ENCODE assay signal across 12 cellular contexts in genomic region chr21:16418663-16419062, GRCh38.
A peak's percentile ranks its signal among the peaks of the same experiment; 100 is the strongest.
DNase-seq lines count a peak whose midpoint lies in the region; FAIRE-seq and TF ChIP-seq lines count a peak whose summit lies in the region.
"Had no signal": no experiment of that assay in that cellular context is flagged by ENCODE, and none has a peak within 500 bp of the region (broad histone marks: within the 10 kb centered on the region; RNA-seq: fewer than 3 reads in every experiment).

No MANE protein-coding gene starts in this region.

- no peak overlapping the region for H3K56ac ChIP-seq in H1 (replicated peaks; ENCODE audit: insufficient read length, low read depth, low read length)

- no peak overlapping the region for H3K4me3 ChIP-seq in cardiac muscle cell
- no peak overlapping the region for H3K4me3 ChIP-seq in H1 (ENCODE audit: extremely low read depth in 1 of 4, insufficient read depth in 2 of 4, low read depth in 3 of 4, low read length in 4 of 4)
- H3K4me3 ChIP-seq in osteoblast (ENCODE audit: insufficient read depth, low read length) = no peak overlapping the region
- H3K4me3 ChIP-seq in uterus = peak overlapping the region in 1 of 2 donors; percentile 39

- no peak overlapping the region for H2BK120ac ChIP-seq in H1 (replicated peaks; ENCODE audit: low read depth, low read length)

- H3K9me3 ChIP-seq in cardiac muscle cell (ENCODE audit: low read depth) = no peaks in the 10 kb centered on the region
- no peaks in the 10 kb centered on the region for H3K9me3 ChIP-seq in H1 (ENCODE audit: insufficient read depth in 2 of 2, low read depth in 1 of 2, low read length in 1 of 2)
- no peaks in the 10 kb centered on the region for H3K9me3 ChIP-seq in osteoblast (ENCODE audit: low read depth, low read length)
- no peaks in the 10 kb centered on the region for H3K9me3 ChIP-seq in uterus

- H2AFZ ChIP-seq in H1 (ENCODE audit: low read length) (0 out of 2 replicates have a peak overlapping the region, but pooled peaks have one; percentile 47), osteoblast (ENCODE audit: low read length) (peak overlapping the region; percentile 76)

- H3K36me3 ChIP-seq in cardiac muscle cell (no peaks in the 10 kb centered on the region), H1 (ENCODE audit: control insufficient read depth in 2 of 4, insufficient read depth in 4 of 4, low read length in 3 of 4) (no peaks in the 10 kb centered on the region), osteoblast (ENCODE audit: insufficient read depth, low read length) (no peaks in the 10 kb centered on the region), uterus (no peaks in the 10 kb centered on the region)

- H2BK5ac ChIP-seq in H1 (ENCODE audit: low read depth, low read length) = no peak overlapping the region

- TF ChIP-seq RAD21 in H1 (IDR thresholded peaks at IDR 0.05 in 1 of 2, conservative IDR thresholded peaks at IDR 0.05 in 1 of 2; ENCODE audit: low read depth in 2 of 2, low read length in 2 of 2) = no peak

- no peak for TF ChIP-seq EP300 in H1 (IDR thresholded peaks at IDR 0.05; ENCODE audit: borderline replicate concordance in 1 of 2, low read depth in 2 of 2, low read length in 2 of 2)

- H3K23ac ChIP-seq in H1 (ENCODE audit: insufficient read length) = no peak overlapping the region

- H4K20me1 ChIP-seq in H1 (replicated peaks in 1 of 2; ENCODE audit: control insufficient read depth in 1 of 2, insufficient read depth in 2 of 2, low read length in 2 of 2) (no peaks in the 10 kb centered on the region), osteoblast (ENCODE audit: insufficient read depth, low read length) (no peaks in the 10 kb centered on the region)

- no peak overlapping the region for H3K4ac ChIP-seq in H1 (replicated peaks; ENCODE audit: insufficient read length, low read depth, low read length)

- DNase-seq in cardiac muscle cell (ENCODE audit: low read depth in 1 of 2, low spot score in 1 of 2) (no peak), cardiac septum (ENCODE audit: low spot score) (no peak), H1 (ENCODE audit: low read depth in 1 of 2, low spot score in 2 of 2) (no peak), osteoblast (ENCODE audit: insufficient read length, low spot score, missing footprints) (no peak), uterus (no peak), head of caudate nucleus (no peak), NCI-H2171 treated with DMSO at 0.1 percent for 48 hours (lab: John Stamatoyannopoulos, UW) (no peak), 8988T (no peak)
- DNase-seq: activated CD4-positive, alpha-beta T cell treated with anti-CD3 and anti-CD28 coated beads, Interleukin-2, amount 50 U/mL, for 48 hours; effector memory CD8-positive, alpha-beta T cell; NCI-H526; stimulated activated naive CD4-positive, alpha-beta T cell had no signal

- H3K27me3 ChIP-seq in cardiac muscle cell = no peaks in the 10 kb centered on the region
- H3K27me3 ChIP-seq in H1 (replicated peaks in 1 of 4; ENCODE audit: control insufficient read depth in 3 of 4, extremely low read depth in 1 of 4, insufficient read depth in 3 of 4, low read length in 3 of 4) = no peaks in the 10 kb centered on the region
- no peaks in the 10 kb centered on the region for H3K27me3 ChIP-seq in osteoblast (ENCODE audit: insufficient read depth, low read length)
- no peaks in the 10 kb centered on the region for H3K27me3 ChIP-seq in uterus

- H4K8ac ChIP-seq in H1 (ENCODE audit: extremely low read depth, insufficient read depth, low read length) = no peak overlapping the region

- H2BK20ac ChIP-seq in H1 (ENCODE audit: low read length) = no peak overlapping the region

- H3K9ac ChIP-seq in H1 (replicated peaks in 1 of 4; ENCODE audit: extremely low read depth in 1 of 4, low read depth in 3 of 4, low read length in 3 of 4) = no peak overlapping the region

- H3K14ac ChIP-seq in H1 (ENCODE audit: insufficient read length) = no peak overlapping the region

- H4K91ac ChIP-seq in H1 (replicated peaks; ENCODE audit: insufficient read length, low read length) = no peak overlapping the region

- H3K23me2 ChIP-seq in H1 (ENCODE audit: low read depth, low read length) = no peaks in the 10 kb centered on the region

- no peak overlapping the region for H2BK15ac ChIP-seq in H1 (ENCODE audit: low read length)

- POLR2A ChIA-PET in H1 (lab: Charles Lee; ENCODE audit: partially characterized antibody) = no interaction called here

- 95% methylated on average over 5 of the region's 5 CpGs; no CpG with 5 or more reads in 1 of the 2 experiments for WGBS in H1 (ENCODE audit: extremely low coverage in 1 of 2, insufficient coverage in 1 of 2, insufficient read length in 1 of 2, insufficient replicate concordance in 2 of 2, low coverage in 1 of 2, low lambda C conversion rate in 2 of 2, missing lambda C conversion rate in 1 of 2), 2 experiments

- CTCF ChIA-PET in H1 (lab: Charles Lee; ENCODE audit: partially characterized antibody) = no interaction called here

- FAIRE-seq in H1 (lab: Jason Lieb, UNC) = peak; percentile 7

- H3K79me2 ChIP-seq in H1 (ENCODE audit: control insufficient read depth in 1 of 2, insufficient read depth in 2 of 2, low read length in 2 of 2) (no peaks in the 10 kb centered on the region), osteoblast (ENCODE audit: insufficient read depth, low read length) (peaks cover 18% of the 10 kb centered on the region)

- H2BK12ac ChIP-seq in H1 (ENCODE audit: low read depth, low read length) = no peak overlapping the region

- intact Hi-C loops in cardiac septum (cut with DNase I) (loop anchor here (5.0 kb wide), 1 partner anchor 41 kb away; no protein-coding TSS in a partner anchor), uterus (cut with DNase I; ENCODE audit: low total_unique reads) (no loop called here), head of caudate nucleus (cut with DNase I) (loop anchor here (5.0 kb wide), 1 partner anchor 346 kb away; no protein-coding TSS in a partner anchor)

- H3K27ac ChIP-seq in cardiac muscle cell (peak overlapping the region; percentile 73), H1 (ENCODE audit: low read depth, low read length) (no peak overlapping the region), osteoblast (ENCODE audit: low read depth, low read length) (peak overlapping the region; percentile 65), uterus (peak overlapping the region; percentile 81 to 96)

- no peak overlapping the region for H4K5ac ChIP-seq in H1 (ENCODE audit: insufficient read length, low read depth, low read length)

- no peak for TF ChIP-seq POLR2A in H1 (IDR thresholded peaks at IDR 0.05; ENCODE audit: control extremely low read depth in 1 of 2, low read depth in 2 of 2, low read length in 2 of 2)
- TF ChIP-seq POLR2A in uterus (IDR thresholded peaks at IDR 0.05) = no peak

- H3K79me1 ChIP-seq in H1 (ENCODE audit: low read depth, low read length) = no peaks in the 10 kb centered on the region

- H3K4me2 ChIP-seq in H1 (ENCODE audit: insufficient read depth in 1 of 2, low read depth in 2 of 2, low read length in 2 of 2) (no peak overlapping the region), osteoblast (ENCODE audit: insufficient read depth, low read length) (peak overlapping the region; percentile 88)

- peaks cover 14% of the 10 kb centered on the region for H3K4me1 ChIP-seq in cardiac muscle cell (ENCODE audit: low read depth)
- no peaks in the 10 kb centered on the region for H3K4me1 ChIP-seq in H1 (replicated peaks in 1 of 4; ENCODE audit: control insufficient read depth in 3 of 4, insufficient read depth in 4 of 4, low read length in 3 of 4)
- H3K4me1 ChIP-seq in osteoblast (ENCODE audit: insufficient read depth, low read length) = peaks cover 28% of the 10 kb centered on the region
- H3K4me1 ChIP-seq in uterus = no peaks in the 10 kb centered on the region

- H2AK5ac ChIP-seq in H1 (ENCODE audit: low read depth, low read length) = no peak overlapping the region

- TF ChIP-seq CTCF in cardiac muscle cell (IDR thresholded peaks at IDR 0.05; ENCODE audit: low read depth, low read length) (no peak), H1 (IDR thresholded peaks at IDR 0.05; ENCODE audit: control extremely low read depth in 1 of 3, insufficient read depth in 1 of 3, low read depth in 1 of 3, low read length in 3 of 3) (no peak), osteoblast (IDR thresholded peaks at IDR 0.05; ENCODE audit: extremely low read depth, low read depth, low read length) (no peak), uterus (IDR thresholded peaks at IDR 0.05) (no peak)

- H3K18ac ChIP-seq in H1 (ENCODE audit: extremely low read depth, low read length) = no peak overlapping the region

TF ChIP-seq in H1, 55 proteins besides CTCF, POLR2A, EP300 and RAD21:
- TF ChIP-seq BRCA1 (IDR thresholded peaks at IDR 0.05; ENCODE audit: low read depth, low read length) = no peak
- no peak for TF ChIP-seq HDAC6 (IDR thresholded peaks at IDR 0.05; ENCODE audit: low read depth, low read length)
- no peak for TF ChIP-seq POU5F1 (IDR thresholded peaks at IDR 0.05; ENCODE audit: low read depth, low read length)
- TF ChIP-seq KDM4A (IDR thresholded peaks at IDR 0.05; ENCODE audit: low read depth, low read length, severe bottlenecking) = no peak
